10 cellular contexts compared by ENCODE assay signal in the genomic region with DNA sequence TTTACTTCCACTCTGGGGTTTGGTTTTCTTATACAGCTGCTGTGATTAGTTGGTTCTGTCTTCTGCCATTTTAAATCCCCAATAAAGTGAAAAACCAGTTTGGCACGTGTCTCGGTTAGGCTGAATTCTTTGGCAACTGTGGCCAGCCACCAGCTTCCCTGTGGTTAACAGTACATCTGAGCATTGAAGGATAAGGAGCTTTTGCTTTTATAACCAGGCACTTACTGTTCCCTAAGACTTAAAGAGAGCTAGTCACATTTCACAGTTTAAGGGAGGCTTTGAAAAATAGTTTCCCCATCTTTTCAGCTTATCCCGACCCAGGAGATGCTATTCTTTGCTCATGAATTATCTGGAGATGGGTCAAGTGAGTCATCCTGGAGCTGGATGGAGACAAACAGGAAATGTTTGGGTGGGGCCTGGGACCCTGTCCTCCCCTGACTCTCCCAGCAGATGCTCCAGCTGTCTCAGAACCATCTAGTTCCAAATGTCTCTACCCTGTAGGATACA. TPM values are rescaled to one million over a fixed set of nuclear protein-coding genes. Genes with fewer than 3 reads are reported as not detected.
DNase-seq lines count a peak whose midpoint lies in the region; FAIRE-seq and TF ChIP-seq lines count a peak whose summit lies in the region.
"Had no signal": no experiment of that assay in that cellular context is flagged by ENCODE, and none has a peak within 500 bp of the region (broad histone marks: within the 10 kb centered on the region; RNA-seq: fewer than 3 reads in every experiment).

No MANE protein-coding gene starts in this region.

- no peaks in the 10 kb centered on the region for H3K4me1 ChIP-seq in MM.1S (ENCODE audit: low read length)

- no peaks in the 10 kb centered on the region for H3K79me2 ChIP-seq in MM.1S (ENCODE audit: low read length)

- H3K27me3 Mint-ChIP-seq in neural crest cell (ENCODE audit: low read depth): no peaks in the 10 kb centered on the region
- H3K27me3 Mint-ChIP-seq: activated B cell treated with CpG ODN at 0.5 μM for 24 hours had no signal

- CTCF ChIA-PET in RWPE1 (lab: Yijun Ruan, JAX): interaction anchor here (0.5 to 1.1 kb wide), 4 partner anchors 10 to 329 kb away, joined by 3 to 5 read pairs (median 4); no protein-coding TSS in a partner anchor

- no peaks in the 10 kb centered on the region for H3K9me2 ChIP-seq in MM.1S (replicated peaks; ENCODE audit: insufficient read depth, low read length)

- no peak overlapping the region for H3K4me2 ChIP-seq in MM.1S (ENCODE audit: low read depth, low read length)

- 0 out of 2 replicates have a peak, but pooled peaks cover 5% of the 10 kb centered on the region for H3F3A ChIP-seq in MM.1S (ENCODE audit: insufficient read depth, low read length)

- FAIRE-seq in GM12892 (lab: Jason Lieb, UNC): no peak

- no peaks in the 10 kb centered on the region for H3K9me3 ChIP-seq in MM.1S (replicated peaks; ENCODE audit: insufficient read depth, low read length)
- H3K9me3 ChIP-seq: HAP-1 had no signal

- DNase-seq in AG20443 (ENCODE audit: low spot score) (peak; percentile 82), RWPE1 (ENCODE audit: low spot score) (no peak), fibroblast of gingiva (ENCODE audit: low read depth) (peak; percentile 71), neural crest cell (ENCODE audit: low read depth, low spot score) (no peak), GM19238 (ENCODE audit: insufficient read length, low spot score) (no peak), MM.1S (no peak), GM12892 (ENCODE audit: insufficient read length) (no peak)
- DNase-seq in stimulated activated naive CD4-positive, alpha-beta T cell (lab: John Stamatoyannopoulos, UW): no peak
- DNase-seq: activated B cell treated with CpG ODN at 0.5 μM for 24 hours had no signal

- peak overlapping the region; percentile 29 for H3K27ac Mint-ChIP-seq in neural crest cell (ENCODE audit: unreplicated experiment)
- H3K27ac Mint-ChIP-seq: activated B cell treated with CpG ODN at 0.5 μM for 24 hours had no signal

- TF ChIP-seq CTCF in RWPE1 (conservative IDR thresholded peaks at IDR 0.05; ENCODE audit: low read depth): no peak
- TF ChIP-seq CTCF in neural crest cell (conservative IDR thresholded peaks at IDR 0.05): no peak
- TF ChIP-seq CTCF in MM.1S (IDR thresholded peaks at IDR 0.05; ENCODE audit: low read length): no peak

- H3K4me3 ChIP-seq in MM.1S (ENCODE audit: low read length): no peak overlapping the region
- H3K4me3 ChIP-seq: HAP-1 had no signal

- no peaks in the 10 kb centered on the region for H4K20me1 ChIP-seq in MM.1S (ENCODE audit: insufficient read depth, low read length)

- peaks cover 34% of the 10 kb centered on the region for H3K4me1 Mint-ChIP-seq in neural crest cell
- H3K4me1 Mint-ChIP-seq: activated B cell treated with CpG ODN at 0.5 μM for 24 hours had no signal

- POLR2A ChIA-PET in RWPE1 (lab: Yijun Ruan, JAX; ENCODE audit: low non-redundant PET): no interaction called here

- peaks cover 47% of the 10 kb centered on the region; the same call in 1 of the 2 replicates for H3K36me3 ChIP-seq in MM.1S (replicated peaks; ENCODE audit: insufficient read depth, low read length)

- H3K27ac ChIP-seq in RWPE1: peak overlapping the region; percentile 90
- H3K27ac ChIP-seq in MM.1S (ENCODE audit: low read length): no peak overlapping the region

- no peak for TF ChIP-seq POLR2A in GM12892 (IDR thresholded peaks at IDR 0.05; ENCODE audit: low read depth, low read length)

- no peaks in the 10 kb centered on the region for H3K27me3 ChIP-seq in MM.1S (replicated peaks; ENCODE audit: insufficient read depth, low read length)

- no peak overlapping the region for H3K9ac ChIP-seq in MM.1S (ENCODE audit: low read length)

- peaks cover 41% of the 10 kb centered on the region for H3K36me3 Mint-ChIP-seq in neural crest cell (ENCODE audit: low read depth)

- H2AFZ ChIP-seq in MM.1S (ENCODE audit: low read length): no peak overlapping the region

- H3K9me3 Mint-ChIP-seq in neural crest cell: no peaks in the 10 kb centered on the region
- H3K9me3 Mint-ChIP-seq: activated B cell treated with CpG ODN at 0.5 μM for 24 hours had no signal

- H3K4me3 Mint-ChIP-seq in neural crest cell: no peak overlapping the region
- H3K4me3 Mint-ChIP-seq: activated B cell treated with CpG ODN at 0.5 μM for 24 hours had no signal

RNA-seq across cellular contexts. Expression of a gene that starts 57.3 kb away (rescaled TPM):
- 7.4 and 8.1 TPM in 2 replicates for total RNA-seq in neural crest cell
- 0.34 TPM for polyA plus RNA-seq in GM12892 (2012; ENCODE audit: missing spikeins)

Comparison
In these comparisons a context has a peak if more than half of its experiments do, and no peak if none do; other contexts are left out.
1. DNase-seq: peak in AG20443 (single experiment) and fibroblast of gingiva (single experiment); none in RWPE1 (single experiment), neural crest cell (single experiment), GM19238 (single experiment), MM.1S (single experiment), stimulated activated naive CD4-positive, alpha-beta T cell (0 of 6) and GM12892 (single experiment).